ENCODE assay signal across 21 cellular contexts in the genomic region with DNA sequence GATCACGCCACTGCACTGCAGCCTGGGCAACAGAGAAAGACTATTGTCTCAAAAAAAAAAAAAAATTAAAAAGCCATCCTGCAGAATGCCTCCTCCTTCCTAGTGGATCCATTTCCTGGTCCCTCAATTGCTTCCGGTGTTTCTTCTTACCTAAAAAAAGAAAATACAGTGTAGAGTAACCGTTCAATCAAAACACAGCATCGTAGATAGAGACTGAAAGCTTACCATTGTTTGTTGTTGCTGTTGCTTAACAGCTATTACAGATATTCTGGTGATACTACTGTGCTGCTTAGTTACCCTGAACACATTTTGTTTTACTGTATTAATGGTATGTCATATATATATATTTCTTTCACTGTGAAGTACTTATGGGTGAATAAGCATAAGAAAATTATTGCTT.
"Had no signal": no experiment of that assay in that cellular context is flagged by ENCODE, and none has a peak within 500 bp of the region (broad histone marks: within the 10 kb centered on the region; RNA-seq: fewer than 3 reads in every experiment).

No MANE protein-coding gene starts in this region.

- H3K36me3 ChIP-seq: SJCRH30 had no signal

- H3K4me1 Mint-ChIP-seq: WTC11 had no signal

- H3K27ac Mint-ChIP-seq: activated CD8-positive, alpha-beta T cell treated with anti-CD3 and anti-CD28 coated beads, Interleukin-2, amount 10 ng/mL, durations not matched to agents 7 days and 5 days; activated naive CD4-positive, alpha-beta T cell treated with anti-CD3 and anti-CD28 coated beads, Interleukin-2, amount 50 U/mL, for 24 hours; brain; T-helper 1 cell treated with Interleukin-12 subunit alpha and Interleukin-12 subunit beta and Interleukin-4 antibody, amounts not matched to agents 30 μg/mL and 1 μg/mL, for 36 hours had no signal

- DNase-seq: activated CD4-positive, alpha-beta T cell treated with anti-CD3 and anti-CD28 coated beads for 48 hours; activated CD4-positive, alpha-beta T cell treated with anti-CD3 and anti-CD28 coated beads, Interleukin-2, amount 50 U/mL, for 4 hours; activated CD4-positive, CD25-positive, alpha-beta regulatory T cell treated with anti-CD3 and anti-CD28 coated beads, Interleukin-2, amount 50 U/mL, for 72 hours; activated CD8-positive, alpha-beta memory T cell treated with anti-CD3 and anti-CD28 coated beads, Interleukin-2, amount 50 U/mL, for 48 hours; activated CD8-positive, alpha-beta T cell treated with anti-CD3 and anti-CD28 coated beads, Interleukin-2, amount 10 ng/mL, durations not matched to agents 7 days and 5 days; activated T-cell treated with anti-CD3 and anti-CD28 coated beads, Interleukin-2, amount 50 U/mL, for 1 hour; NCI-H1092; NCI-H1417; NCI-H1930; NCI-H2107; NCI-H226; NCI-H526; NCI-H82; SJCRH30; T-helper 9 cell had no signal

- H3K27me3 ChIP-seq: SJCRH30 had no signal

- FAIRE-seq: astrocyte had no signal

- H3K9ac ChIP-seq: KMS-11 had no signal

- H3K4me3 Mint-ChIP-seq: activated CD8-positive, alpha-beta T cell treated with anti-CD3 and anti-CD28 coated beads, Interleukin-2, amount 10 ng/mL, durations not matched to agents 7 days and 5 days; activated naive CD4-positive, alpha-beta T cell treated with anti-CD3 and anti-CD28 coated beads, Interleukin-2, amount 50 U/mL, for 24 hours; brain; T-helper 1 cell treated with Interleukin-12 subunit alpha and Interleukin-12 subunit beta and Interleukin-4 antibody, amounts not matched to agents 30 μg/mL and 1 μg/mL, for 36 hours; WTC11 had no signal

- ATAC-seq: activated CD8-positive, alpha-beta T cell treated with anti-CD3 and anti-CD28 coated beads, Interleukin-2, amount 10 ng/mL, durations not matched to agents 7 days and 5 days; WTC11 had no signal

- H3K4me1 ChIP-seq: SJCRH30 had no signal

- H3K9me3 Mint-ChIP-seq: activated naive CD4-positive, alpha-beta T cell treated with anti-CD3 and anti-CD28 coated beads, Interleukin-2, amount 50 U/mL, for 24 hours; brain; T-helper 1 cell treated with Interleukin-12 subunit alpha and Interleukin-12 subunit beta and Interleukin-4 antibody, amounts not matched to agents 30 μg/mL and 1 μg/mL, for 36 hours; WTC11 had no signal

- H3K27ac ChIP-seq: KMS-11, SJCRH30 had no signal

- H3K9me3 ChIP-seq: SJCRH30 had no signal

- H3K4me3 ChIP-seq: SJCRH30 had no signal

- H3K27me3 Mint-ChIP-seq: activated naive CD4-positive, alpha-beta T cell treated with anti-CD3 and anti-CD28 coated beads, Interleukin-2, amount 50 U/mL, for 24 hours; brain had no signal

- H3K4me2 ChIP-seq: KMS-11 had no signal
